8 cellular contexts compared by ENCODE assay signal in the genomic region with DNA sequence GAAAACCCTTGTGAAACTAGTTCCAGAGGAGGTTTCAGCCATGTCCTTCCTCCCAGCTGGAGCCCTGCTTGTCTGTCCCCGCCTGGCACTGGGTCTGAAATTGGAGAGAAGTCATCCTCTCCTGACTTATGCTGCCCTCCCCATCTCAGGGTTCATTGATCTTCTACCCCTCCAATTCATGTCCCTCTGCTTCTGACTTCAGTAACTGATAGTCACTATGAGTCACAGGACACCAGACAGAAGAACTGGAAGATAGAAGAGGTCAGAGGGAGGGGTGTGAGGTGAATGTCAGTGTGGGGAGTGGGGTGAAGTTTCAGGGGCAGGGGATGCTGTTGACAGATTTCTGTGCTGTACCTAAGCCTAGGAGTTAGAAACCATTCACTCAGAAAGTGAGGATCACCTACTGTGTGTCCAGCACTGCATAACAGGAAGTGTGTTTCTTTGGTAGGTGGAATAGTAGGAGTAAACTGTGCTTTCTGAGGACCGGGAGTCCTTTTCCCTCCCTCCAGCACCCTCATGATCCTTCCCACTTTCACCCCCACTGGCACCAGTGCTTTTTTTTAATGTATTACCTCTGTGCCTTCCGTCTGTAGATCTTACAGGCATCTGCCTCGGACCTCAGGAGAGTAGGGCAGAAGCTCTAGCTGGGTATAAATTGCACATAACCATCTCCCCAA. TPM values are rescaled to one million over a fixed set of nuclear protein-coding genes. Genes with fewer than 3 reads are reported as not detected.
DNase-seq lines count a peak whose midpoint lies in the region; ATAC-seq and TF ChIP-seq lines count a peak whose summit lies in the region.

No MANE protein-coding gene starts in this region.

- no peaks in the 10 kb centered on the region for H3F3A ChIP-seq in GM23338 (replicated peaks; ENCODE audit: low read depth)

- H3K4me1 Mint-ChIP-seq in GM23338: peaks cover 8% of the 10 kb centered on the region

- H3K79me2 ChIP-seq in GM23338 (replicated peaks; ENCODE audit: insufficient read depth): 0 out of 2 replicates have a peak, but pooled peaks cover 4% of the 10 kb centered on the region

- no peaks in the 10 kb centered on the region for H3K9me2 ChIP-seq in GM23338 (ENCODE audit: insufficient read depth)

- H3K27ac ChIP-seq in GM23338 (ENCODE audit: low read depth) (no peak overlapping the region), SJCRH30 (peak overlapping the region; percentile 80; the same call in 1 of the 2 replicates), esophagus squamous epithelium (peak overlapping the region; percentile 94 to 97 (median 94))

- TF ChIP-seq CTCF in GM23338 (conservative IDR thresholded peaks at IDR 0.05; ENCODE audit: low read depth in 2 of 2) (no peak), esophagus squamous epithelium (IDR thresholded peaks at IDR 0.05) (no peak)

- H3K27me3 Mint-ChIP-seq in GM23338 (ENCODE audit: insufficient read depth, low read depth, poor library complexity): peaks cover 5% of the 10 kb centered on the region

- H3K4me1 ChIP-seq in GM23338 (ENCODE audit: insufficient read depth): no peaks in the 10 kb centered on the region
- no peaks in the 10 kb centered on the region; the same call in 1 of the 2 replicates for H3K4me1 ChIP-seq in SJCRH30
- H3K4me1 ChIP-seq in esophagus squamous epithelium: peaks cover 3 to 17% (median 5%) of the 10 kb centered on the region in 3 donors

- H3K9me3 ChIP-seq in SJCRH30 (replicated peaks): no peaks in the 10 kb centered on the region
- no peaks in the 10 kb centered on the region for H3K9me3 ChIP-seq in esophagus squamous epithelium

- peak overlapping the region; percentile 84; the same call in 1 of the 2 replicates for H2AFZ ChIP-seq in GM23338

- H3K36me3 Mint-ChIP-seq in GM23338 (ENCODE audit: low read depth): peaks cover 39% of the 10 kb centered on the region

- peak overlapping the region; percentile 61; the same call in 1 of the 2 replicates for H3K27ac Mint-ChIP-seq in GM23338

- H3K9me3 Mint-ChIP-seq in GM23338: no peaks in the 10 kb centered on the region

- H3K4me3 ChIP-seq in GM23338 (peak overlapping the region; percentile 94), SJCRH30 (peak overlapping the region; percentile 99), esophagus squamous epithelium (peak overlapping the region in 3 of 4 donors; percentile 85 to 98 (median 88)), skeletal muscle cell (ENCODE audit: low read depth, low read length) (peak overlapping the region; percentile 76)

- peak overlapping the region; percentile 86 for H3K4me3 Mint-ChIP-seq in GM23338

- no peaks in the 10 kb centered on the region for H3K27me3 ChIP-seq in GM23338 (ENCODE audit: insufficient read depth)
- H3K27me3 ChIP-seq in SJCRH30: no peaks in the 10 kb centered on the region
- no peaks in the 10 kb centered on the region for H3K27me3 ChIP-seq in esophagus squamous epithelium

- 0 out of 2 replicates have a peak, but pooled peaks cover 8% of the 10 kb centered on the region for H4K20me1 ChIP-seq in GM23338 (replicated peaks; ENCODE audit: insufficient read depth)

- peaks cover 11% of the 10 kb centered on the region; the same call in 1 of the 2 replicates for H3K36me3 ChIP-seq in GM23338 (ENCODE audit: insufficient read depth)
- peaks cover 5% of the 10 kb centered on the region; the same call in 1 of the 2 replicates for H3K36me3 ChIP-seq in SJCRH30
- peaks cover 5 to 50% (median 18%) of the 10 kb centered on the region in 3 donors for H3K36me3 ChIP-seq in esophagus squamous epithelium

- peak overlapping the region; percentile 73 for H3K4me2 ChIP-seq in GM23338

- WGBS in esophagus squamous epithelium, 2 donors: 50 to 54% methylated on average over 4 of the region's 4 CpGs

- ATAC-seq in GM23338: no peak; the same call in 2 of the 3 replicates
- ATAC-seq in HG03457 (IDR thresholded peaks at IDR 0.05; ENCODE audit: unreplicated experiment): no peak

- DNase-seq in GM23338 (ENCODE audit: low spot score) (no peak), SJCRH30 (no peak), esophagus squamous epithelium (lab: John Stamatoyannopoulos, UW) (no peak), skeletal muscle cell (ENCODE audit: low read depth) (no peak), kidney glomerular epithelial cell (lab: John Stamatoyannopoulos, UW) (no peak), T-helper 1 cell (no peak)
- DNase-seq in stimulated activated CD4-positive, alpha-beta T cell treated with anti-CD3 and anti-CD28 coated beads, Interleukin-2, amount 100 ng/mL, for 24 hours: no peak

- no peak for TF ChIP-seq POLR2A in esophagus squamous epithelium (IDR thresholded peaks at IDR 0.05)

- intact Hi-C loops in esophagus squamous epithelium (cut with DNase I): no loop called here

TF ChIP-seq in GM23338, 12 proteins besides CTCF, POLR2A, EP300 and RAD21:
- TF ChIP-seq STAT1 (IDR thresholded peaks at IDR 0.05; ENCODE audit: unreplicated experiment) (no peak), ZNF114 (CRISPR knock-in tag; IDR thresholded peaks at IDR 0.05) (no peak), POLR2AphosphoS5 (IDR thresholded peaks at IDR 0.05; ENCODE audit: low read depth) (no peak)

RNA-seq across cellular contexts. Expression of gene RPP21, which starts 0.6 kb away (rescaled TPM):
- 63.7 and 79.3 TPM in 2 replicates for total RNA-seq in GM23338 (2014; rRNA removed; shearing (Covaris generic))
- polyA plus RNA-seq in GM23338 (2016; fragmentation: Nextera tagmentation; extraction: Ambion mirVana): 161 and 178 TPM in 2 replicates
- total RNA-seq in SJCRH30 (2014; rRNA removed; shearing (Covaris generic)): 38.0 and 52.4 TPM in 2 replicates
- 100 to 1,000 TPM in 1 of 4 donors, 10 to 100 TPM in 3; 60.2 to 101 (median 81.7) TPM for total RNA-seq in esophagus squamous epithelium

RNA-seq across cellular contexts. Expression of gene TRIM39, which starts 17.6 kb away (rescaled TPM):
- total RNA-seq in GM23338 (2014; rRNA removed; shearing (Covaris generic)): 14.6 and 19.2 TPM in 2 replicates
- 5.4 and 5.9 TPM in 2 replicates for polyA plus RNA-seq in GM23338 (2016; fragmentation: Nextera tagmentation; extraction: Ambion mirVana)
- total RNA-seq in SJCRH30 (2014; rRNA removed; shearing (Covaris generic)): 5.9 and 8.7 TPM in 2 replicates
- total RNA-seq in esophagus squamous epithelium: 10 to 100 TPM; 11.3 to 16.2 (median 15.1) TPM
